2 cellular contexts compared by ENCODE assay signal in the genomic region with DNA sequence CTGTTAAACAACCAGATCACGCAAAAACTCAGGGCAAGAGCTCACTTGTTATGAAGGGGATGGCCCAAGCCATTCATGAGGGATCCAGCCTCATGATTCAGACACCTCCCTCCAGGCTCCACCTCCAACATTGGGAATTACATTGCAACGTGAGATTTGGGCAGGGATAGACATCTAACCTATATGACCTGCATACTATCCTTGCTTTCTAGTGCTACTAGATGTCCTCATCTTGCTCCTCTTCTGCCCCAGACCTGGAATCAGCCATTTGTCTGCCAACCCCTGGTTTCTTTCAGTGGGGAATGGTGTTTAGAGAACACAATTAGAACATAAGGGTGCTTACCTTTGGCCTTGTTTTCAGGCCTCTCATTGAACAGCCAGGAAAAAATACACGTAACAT.
TF ChIP-seq lines count a peak whose summit lies in the region.

No MANE protein-coding gene starts in this region.

TF ChIP-seq in HepG2, 621 proteins besides CTCF, POLR2A, EP300 and RAD21:
- 0 out of 2 replicates have a peak, but pooled peaks have one; percentile 20 for TF ChIP-seq ZNF605 (CRISPR knock-in tag; IDR thresholded peaks at IDR 0.05)
- TF ChIP-seq ZNF781 (CRISPR knock-in tag; IDR thresholded peaks at IDR 0.05; ENCODE audit: borderline replicate concordance, not compliant biosample characterization) = no peak
TF ChIP-seq in HepG2: peak in this region for 1.

TF ChIP-seq in H1, 55 proteins besides CTCF, POLR2A, EP300 and RAD21:
- no peak for TF ChIP-seq CBX5 (IDR thresholded peaks at IDR 0.05; ENCODE audit: low read depth, low read length)
- no peak for TF ChIP-seq CREB1 (IDR thresholded peaks at IDR 0.05)
- no peak for TF ChIP-seq TCF12 (IDR thresholded peaks at IDR 0.05; ENCODE audit: low read depth, low read length)
- no peak for TF ChIP-seq JUND (IDR thresholded peaks at IDR 0.05; ENCODE audit: low read length)
- TF ChIP-seq JUN (IDR thresholded peaks at IDR 0.05; ENCODE audit: low read depth, low read length) = no peak
- no peak for TF ChIP-seq SUZ12 (IDR thresholded peaks at IDR 0.05; ENCODE audit: low read length)
- no peak for TF ChIP-seq CBX8 (IDR thresholded peaks at IDR 0.05; ENCODE audit: borderline replicate concordance, low read depth, low read length)
- TF ChIP-seq, protein P1, sequence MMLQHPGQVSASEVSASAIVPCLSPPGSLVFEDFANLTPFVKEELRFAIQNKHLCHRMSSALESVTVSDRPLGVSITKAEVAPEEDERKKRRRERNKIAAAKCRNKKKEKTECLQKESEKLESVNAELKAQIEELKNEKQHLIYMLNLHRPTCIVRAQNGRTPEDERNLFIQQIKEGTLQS (IDR thresholded peaks at IDR 0.05; ENCODE audit: insufficient read depth, low read depth, low read length) = no peak
- no peak for TF ChIP-seq EZH2 (IDR thresholded peaks at IDR 0.05; ENCODE audit: low read depth, low read length, severe bottlenecking)
- TF ChIP-seq RXRA (IDR thresholded peaks at IDR 0.05; ENCODE audit: insufficient read depth, low read depth, low read length) = no peak
- TF ChIP-seq BCL11A (IDR thresholded peaks at IDR 0.05; ENCODE audit: low read depth in 2 of 2, low read length in 2 of 2) = no peak
- no peak for TF ChIP-seq NRF1 (IDR thresholded peaks at IDR 0.05; ENCODE audit: low read depth, low read length)
- TF ChIP-seq SIN3A (conservative IDR thresholded peaks at IDR 0.05 in 1 of 2, IDR thresholded peaks at IDR 0.05 in 1 of 2; ENCODE audit: low read depth in 1 of 2, low read length in 2 of 2) = no peak
- no peak for TF ChIP-seq GTF2F1 (IDR thresholded peaks at IDR 0.05; ENCODE audit: borderline replicate concordance, low read depth, low read length)
- TF ChIP-seq SP1 (IDR thresholded peaks at IDR 0.05; ENCODE audit: low read depth, low read length) = no peak
- no peak for TF ChIP-seq YY1 (IDR thresholded peaks at IDR 0.05; ENCODE audit: low read depth, low read length)
- TF ChIP-seq TAF7 (optimal IDR thresholded peaks at IDR 0.05; ENCODE audit: borderline replicate concordance, low read depth, low read length) = no peak
- no peak for TF ChIP-seq KDM1A (IDR thresholded peaks at IDR 0.05; ENCODE audit: borderline replicate concordance, low read length)
- TF ChIP-seq HDAC6 (IDR thresholded peaks at IDR 0.05; ENCODE audit: low read depth, low read length) = no peak
- TF ChIP-seq BACH1 (IDR thresholded peaks at IDR 0.05; ENCODE audit: low read length) = no peak
